In genomic region chr19:38519168-38519567, GRCh38 we compare ENCODE assay signal across 24 cellular contexts.
DNase-seq lines count a peak whose midpoint lies in the region; ATAC-seq, FAIRE-seq and TF ChIP-seq lines count a peak whose summit lies in the region.
"Had no signal": no experiment of that assay in that cellular context is flagged by ENCODE, and none has a peak within 500 bp of the region (broad histone marks: within the 10 kb centered on the region; RNA-seq: fewer than 3 reads in every experiment).

No MANE protein-coding gene starts in this region.

- H3K4me3 Mint-ChIP-seq in nephron progenitor cell: no peak overlapping the region
- H3K4me3 Mint-ChIP-seq: B cell; CD4-positive, alpha-beta T cell; CD8-positive, alpha-beta T cell had no signal

- H3K4me1 Mint-ChIP-seq in nephron progenitor cell: peaks cover 21% of the 10 kb centered on the region

- POLR2A ChIA-PET in H1 (lab: Charles Lee; ENCODE audit: partially characterized antibody): interaction anchor here (1.0 kb wide), 1 partner anchor 16 kb away, joined by 3 read pairs; no protein-coding TSS in a partner anchor

- H2AK5ac ChIP-seq in H1 (ENCODE audit: low read depth, low read length): no peak overlapping the region

- no peak for DNase-seq in H1 (ENCODE audit: low read depth in 1 of 2, low spot score in 2 of 2)
- DNase-seq in nephron progenitor cell: no peak
- DNase-seq in osteoblast (ENCODE audit: insufficient read length, low spot score, missing footprints): peak; percentile 76
- DNase-seq in psoas muscle: peak in 1 of 2 donors; percentile 41
- DNase-seq in NCI-H1436 treated with DMSO at 0.1 percent for 48 hours (lab: John Stamatoyannopoulos, UW): no peak
- DNase-seq in GM13976 (ENCODE audit: low spot score): no peak
- no peak for DNase-seq in GM19240 (ENCODE audit: insufficient read length, low spot score)
- DNase-seq in GOT3 (lab: John Stamatoyannopoulos, UW): no peak
- DNase-seq: 8988T; ACHN; Caco-2; Calu3; CD4-positive, alpha-beta T cell; CD8-positive, alpha-beta T cell; DMS79 treated with DMSO at 0.1 percent for 48 hours; GF-D8 had no signal

- H4K8ac ChIP-seq in H1 (ENCODE audit: extremely low read depth, insufficient read depth, low read length): peak overlapping the region; percentile 28; the same call in 1 of the 2 replicates

- H4K5ac ChIP-seq in H1 (ENCODE audit: insufficient read length, low read depth, low read length): no peak overlapping the region

- no peak overlapping the region for H2BK20ac ChIP-seq in H1 (ENCODE audit: low read length)

- H3K4me2 ChIP-seq in H1 (ENCODE audit: insufficient read depth in 1 of 2, low read depth in 2 of 2, low read length in 2 of 2): no peak overlapping the region
- H3K4me2 ChIP-seq in osteoblast (ENCODE audit: insufficient read depth, low read length): no peak overlapping the region
- H3K4me2 ChIP-seq: BLaER1 treated with 17β-estradiol and CSF1 and Interleukin-3, amounts not matched to agents 10 nM and 100 nM had no signal

- no peak overlapping the region for H2BK120ac ChIP-seq in H1 (replicated peaks; ENCODE audit: low read depth, low read length)

- no peak for FAIRE-seq in H1 (lab: Jason Lieb, UNC)
- FAIRE-seq: A204.1, D721Med, G401.6, GM12891, GM18507 had no signal

- H3K23me2 ChIP-seq in H1 (ENCODE audit: low read depth, low read length): peaks cover 5% of the 10 kb centered on the region; the same call in 1 of the 2 replicates

- in situ Hi-C loops in GM13976 (cut with MboI; ENCODE audit: low sequenced_read_pairs, unreplicated experiment): no loop called here

- TF ChIP-seq EP300 in H1 (IDR thresholded peaks at IDR 0.05; ENCODE audit: borderline replicate concordance in 1 of 2, low read depth in 2 of 2, low read length in 2 of 2): no peak

- H3K9ac ChIP-seq in H1 (replicated peaks in 1 of 4; ENCODE audit: extremely low read depth in 1 of 4, low read depth in 3 of 4, low read length in 3 of 4): no peak overlapping the region
- H3K9ac ChIP-seq: BLaER1 treated with 17β-estradiol and CSF1 and Interleukin-3, amounts not matched to agents 10 nM and 100 nM had no signal

- H3K4ac ChIP-seq in H1 (replicated peaks; ENCODE audit: insufficient read length, low read depth, low read length): no peak overlapping the region

- H3K9me3 ChIP-seq in H1 (ENCODE audit: insufficient read depth in 2 of 2, low read depth in 1 of 2, low read length in 1 of 2) (no peaks in the 10 kb centered on the region), osteoblast (ENCODE audit: low read depth, low read length) (no peaks in the 10 kb centered on the region), psoas muscle (no peaks in the 10 kb centered on the region)
- H3K9me3 ChIP-seq: BLaER1 treated with 17β-estradiol and CSF1 and Interleukin-3, amounts not matched to agents 10 nM and 100 nM; Caco-2 had no signal

- 89% methylated on average over 21 of the region's 26 CpGs; no CpG with 5 or more reads in 1 of the 2 experiments for WGBS in H1 (ENCODE audit: extremely low coverage in 1 of 2, insufficient coverage in 1 of 2, insufficient read length in 1 of 2, insufficient replicate concordance in 2 of 2, low coverage in 1 of 2, low lambda C conversion rate in 2 of 2, missing lambda C conversion rate in 1 of 2), 2 experiments
- 81 to 88% (median 84%) methylated on average over 20 to 26 of the region's 26 CpGs for WGBS in psoas muscle, 3 donors

- H2BK5ac ChIP-seq in H1 (ENCODE audit: low read depth, low read length): no peak overlapping the region

- H3K36me3 Mint-ChIP-seq in nephron progenitor cell (ENCODE audit: low read depth): no peaks in the 10 kb centered on the region
- H3K36me3 Mint-ChIP-seq: CD8-positive, alpha-beta T cell had no signal

- no peak overlapping the region for H4K91ac ChIP-seq in H1 (replicated peaks; ENCODE audit: insufficient read length, low read length)

- peak overlapping the region; percentile 85 for H3K27ac Mint-ChIP-seq in nephron progenitor cell
- H3K27ac Mint-ChIP-seq: B cell; CD4-positive, alpha-beta T cell; CD8-positive, alpha-beta T cell had no signal

- intact Hi-C loops in psoas muscle (cut with DNase I): no loop called here

- H3K4me3 ChIP-seq in H1 (ENCODE audit: extremely low read depth in 1 of 4, insufficient read depth in 2 of 4, low read depth in 3 of 4, low read length in 4 of 4) (no peak overlapping the region), osteoblast (ENCODE audit: insufficient read depth, low read length) (no peak overlapping the region), psoas muscle (no peak overlapping the region)
- H3K4me3 ChIP-seq: BLaER1 treated with 17β-estradiol and CSF1 and Interleukin-3, amounts not matched to agents 10 nM and 100 nM had no signal

- H4K20me1 ChIP-seq in H1 (replicated peaks in 1 of 2; ENCODE audit: control insufficient read depth in 1 of 2, insufficient read depth in 2 of 2, low read length in 2 of 2): peaks cover 0 to 2% of the 10 kb centered on the region in 2 experiments
- H4K20me1 ChIP-seq in osteoblast (ENCODE audit: insufficient read depth, low read length): no peaks in the 10 kb centered on the region
- H4K20me1 ChIP-seq: BLaER1 treated with 17β-estradiol and CSF1 and Interleukin-3, amounts not matched to agents 10 nM and 100 nM had no signal

- H2BK12ac ChIP-seq in H1 (ENCODE audit: low read depth, low read length): no peak overlapping the region

- H3K36me3 ChIP-seq in H1 (ENCODE audit: control insufficient read depth in 2 of 4, insufficient read depth in 4 of 4, low read length in 3 of 4): peaks cover 0 to 9% (median 1%) of the 10 kb centered on the region in 4 experiments; a peak in 2 of 8 replicates
- no peaks in the 10 kb centered on the region for H3K36me3 ChIP-seq in osteoblast (ENCODE audit: insufficient read depth, low read length)
- peaks cover 6 to 98% of the 10 kb centered on the region in 2 donors for H3K36me3 ChIP-seq in psoas muscle (ENCODE audit: insufficient read depth in 1 of 2, low read depth in 1 of 2)
- H3K36me3 ChIP-seq: BLaER1 treated with 17β-estradiol and CSF1 and Interleukin-3, amounts not matched to agents 10 nM and 100 nM had no signal

- TF ChIP-seq CTCF in H1 (IDR thresholded peaks at IDR 0.05; ENCODE audit: control extremely low read depth in 1 of 3, insufficient read depth in 1 of 3, low read depth in 1 of 3, low read length in 3 of 3) (no peak), nephron progenitor cell (IDR thresholded peaks at IDR 0.05) (no peak), osteoblast (IDR thresholded peaks at IDR 0.05; ENCODE audit: extremely low read depth, low read depth, low read length) (no peak), psoas muscle (IDR thresholded peaks at IDR 0.05) (no peak), GM13976 (IDR thresholded peaks at IDR 0.05; ENCODE audit: borderline replicate concordance, control extremely low read depth, extremely low read depth, insufficient read depth, missing control alignments) (no peak)

- peak; percentile 9 to 23 (median 16) for ATAC-seq in psoas muscle
- ATAC-seq: CD8-positive, alpha-beta T cell had no signal

- no peak overlapping the region for H3K56ac ChIP-seq in H1 (replicated peaks; ENCODE audit: insufficient read length, low read depth, low read length)

- H3K14ac ChIP-seq in H1 (ENCODE audit: insufficient read length): no peak overlapping the region

- TF ChIP-seq RAD21 in H1 (IDR thresholded peaks at IDR 0.05 in 1 of 2, conservative IDR thresholded peaks at IDR 0.05 in 1 of 2; ENCODE audit: low read depth in 2 of 2, low read length in 2 of 2): no peak

- no peaks in the 10 kb centered on the region for H3K9me3 Mint-ChIP-seq in nephron progenitor cell
- H3K9me3 Mint-ChIP-seq: CD4-positive, alpha-beta T cell; CD8-positive, alpha-beta T cell had no signal

- H3K27ac ChIP-seq in H1 (ENCODE audit: low read depth, low read length) (no peak overlapping the region), osteoblast (ENCODE audit: low read depth, low read length) (no peak overlapping the region), psoas muscle (peak overlapping the region; percentile 23)
- H3K27ac ChIP-seq: BLaER1 treated with 17β-estradiol and CSF1 and Interleukin-3, amounts not matched to agents 10 nM and 100 nM; C4-2B had no signal

- H3K18ac ChIP-seq in H1 (ENCODE audit: extremely low read depth, low read length): no peak overlapping the region

- no peak overlapping the region for H2BK15ac ChIP-seq in H1 (ENCODE audit: low read length)

- no peaks in the 10 kb centered on the region for H3K27me3 ChIP-seq in H1 (replicated peaks in 1 of 4; ENCODE audit: control insufficient read depth in 3 of 4, extremely low read depth in 1 of 4, insufficient read depth in 3 of 4, low read length in 3 of 4)
- no peaks in the 10 kb centered on the region for H3K27me3 ChIP-seq in osteoblast (ENCODE audit: insufficient read depth, low read length)
- H3K27me3 ChIP-seq in psoas muscle (ENCODE audit: insufficient read depth in 3 of 3, low read length in 2 of 3): no peaks in the 10 kb centered on the region
- H3K27me3 ChIP-seq: BLaER1 treated with 17β-estradiol and CSF1 and Interleukin-3, amounts not matched to agents 10 nM and 100 nM had no signal

- no peak overlapping the region for H2AFZ ChIP-seq in H1 (ENCODE audit: low read length)
- H2AFZ ChIP-seq in osteoblast (ENCODE audit: low read length): no peak overlapping the region

- H3K4me1 ChIP-seq in H1 (replicated peaks in 1 of 4; ENCODE audit: control insufficient read depth in 3 of 4, insufficient read depth in 4 of 4, low read length in 3 of 4) (no peaks in the 10 kb centered on the region), osteoblast (ENCODE audit: insufficient read depth, low read length) (no peaks in the 10 kb centered on the region), psoas muscle (no peaks in the 10 kb centered on the region)
- H3K4me1 ChIP-seq: Caco-2 had no signal

- H3K79me1 ChIP-seq in H1 (ENCODE audit: low read depth, low read length): no peaks in the 10 kb centered on the region

- CTCF ChIA-PET in H1 (lab: Charles Lee; ENCODE audit: partially characterized antibody): interaction anchor here (1.3 kb wide), 1 partner anchor 119 kb away, joined by 3 read pairs; no protein-coding TSS in a partner anchor

- no peak for TF ChIP-seq POLR2A in H1 (IDR thresholded peaks at IDR 0.05; ENCODE audit: control extremely low read depth in 1 of 2, low read depth in 2 of 2, low read length in 2 of 2)

- peaks cover 13% of the 10 kb centered on the region for H3K27me3 Mint-ChIP-seq in nephron progenitor cell (ENCODE audit: low read depth, poor library complexity)
- H3K27me3 Mint-ChIP-seq: B cell; CD4-positive, alpha-beta T cell had no signal

- H3K23ac ChIP-seq in H1 (ENCODE audit: insufficient read length): no peak overlapping the region

- H3K79me2 ChIP-seq in H1 (ENCODE audit: control insufficient read depth in 1 of 2, insufficient read depth in 2 of 2, low read length in 2 of 2) (no peaks in the 10 kb centered on the region), osteoblast (ENCODE audit: insufficient read depth, low read length) (no peaks in the 10 kb centered on the region)

TF ChIP-seq in H1, 55 proteins besides CTCF, POLR2A, EP300 and RAD21 (continues in another document):
- no peak for TF ChIP-seq TCF12 (IDR thresholded peaks at IDR 0.05; ENCODE audit: low read depth, low read length)
